Comparison of ENCODE assay signal across 12 cellular contexts in the genomic region with DNA sequence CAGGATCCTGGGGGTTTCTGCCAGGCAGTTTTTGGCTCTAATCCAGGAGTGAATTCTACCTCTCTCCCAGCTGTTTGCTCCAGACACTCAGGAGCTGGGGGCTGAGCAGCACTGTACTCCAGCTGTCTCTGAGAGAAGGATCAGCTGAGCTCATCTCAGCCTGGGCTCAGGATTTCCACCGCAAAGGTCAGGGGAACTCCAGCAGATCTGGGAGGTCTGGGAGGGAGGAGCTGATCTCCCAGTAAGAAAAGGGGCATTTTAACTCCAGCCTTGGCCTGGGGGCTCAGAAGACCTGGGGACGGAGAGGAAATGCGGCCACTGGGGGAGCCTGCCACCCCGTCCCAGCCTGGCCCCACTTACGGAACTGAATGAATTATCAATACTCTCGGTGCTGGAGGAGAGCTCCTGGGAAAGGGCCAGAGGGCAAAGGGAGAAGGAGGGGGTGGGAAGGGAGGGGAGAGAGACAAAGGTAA. TPM values are rescaled to one million over a fixed set of nuclear protein-coding genes. Genes with fewer than 3 reads are reported as not detected.
DNase-seq lines count a peak whose midpoint lies in the region; ATAC-seq and TF ChIP-seq lines count a peak whose summit lies in the region.
"Had no signal": no experiment of that assay in that cellular context is flagged by ENCODE, and none has a peak within 500 bp of the region (broad histone marks: within the 10 kb centered on the region; RNA-seq: fewer than 3 reads in every experiment).

No MANE protein-coding gene starts in this region.

- H3K27ac ChIP-seq in cardiac muscle cell (peak overlapping the region; percentile 43), vagina (peak overlapping the region; percentile 88)
- no peak overlapping the region for H3K27ac ChIP-seq in naive thymus-derived CD4-positive, alpha-beta T cell (ENCODE audit: low read depth, low read length)

- no peak for ATAC-seq in Right ventricle myocardium superior (ENCODE audit: poor library complexity)
- ATAC-seq in naive thymus-derived CD4-positive, alpha-beta T cell: no peak

- peak overlapping the region; percentile 94 for H3K27ac Mint-ChIP-seq in mesothelial cell of epicardium
- H3K27ac Mint-ChIP-seq in naive thymus-derived CD4-positive, alpha-beta T cell: peak overlapping the region in 1 of 9 donors; percentile 27

- H3K36me3 ChIP-seq in cardiac muscle cell: peaks cover 38% of the 10 kb centered on the region
- H3K36me3 ChIP-seq in vagina: peaks cover 0 to 53% of the 10 kb centered on the region in 2 donors
- H3K36me3 ChIP-seq in naive thymus-derived CD4-positive, alpha-beta T cell (ENCODE audit: control insufficient read depth in 2 of 3, insufficient read depth in 3 of 3, low read length in 3 of 3): peaks cover 14 to 99% (median 19%) of the 10 kb centered on the region in 3 experiments

- POLR2A ChIA-PET in naive thymus-derived CD4-positive, alpha-beta T cell (lab: Charles Lee): interaction anchor here (0.6 to 0.9 kb wide), 3 partner anchors 11 to 37 kb away, joined by 3 to 4 read pairs (median 3); a partner anchor contains a TSS

- no peak for TF ChIP-seq POLR2A in vagina (IDR thresholded peaks at IDR 0.05)

- H3K9me3 ChIP-seq in cardiac muscle cell (ENCODE audit: low read depth) (no peaks in the 10 kb centered on the region), vagina (no peaks in the 10 kb centered on the region)
- H3K9me3 ChIP-seq in naive thymus-derived CD4-positive, alpha-beta T cell (ENCODE audit: control insufficient read depth in 2 of 3, low read length in 3 of 3): no peaks in the 10 kb centered on the region

- peaks cover 40% of the 10 kb centered on the region for H3K36me3 Mint-ChIP-seq in mesothelial cell of epicardium
- peaks cover 10 to 49% (median 14%) of the 10 kb centered on the region in 5 donors for H3K36me3 Mint-ChIP-seq in naive thymus-derived CD4-positive, alpha-beta T cell

- intact Hi-C loops in Right ventricle myocardium superior (cut with DNase I) (no loop called here), vagina (cut with DNase I) (no loop called here)
- intact Hi-C loops in naive thymus-derived CD4-positive, alpha-beta T cell (cut with micrococcal nuclease): loop anchor here in 1 of 2 donors (2.0 kb wide), 1 partner anchor 17 kb away; a partner anchor contains a TSS

- no peaks in the 10 kb centered on the region for H3K27me3 Mint-ChIP-seq in mesothelial cell of epicardium (ENCODE audit: low read depth)
- H3K27me3 Mint-ChIP-seq in naive thymus-derived CD4-positive, alpha-beta T cell: no peaks in the 10 kb centered on the region
- H3K27me3 Mint-ChIP-seq: naive B cell; stimulated activated naive CD8-positive, alpha-beta T cell treated with anti-CD3 and anti-CD28 coated beads, Interleukin-15, Interleukin-2, amounts not matched to agents 100 ng/mL and 50 ng/mL, for 24 hours had no signal

- H3K4me1 Mint-ChIP-seq in mesothelial cell of epicardium: peaks cover 20% of the 10 kb centered on the region
- peaks cover 22 to 47% (median 40%) of the 10 kb centered on the region in 7 donors for H3K4me1 Mint-ChIP-seq in naive thymus-derived CD4-positive, alpha-beta T cell

- H3K27me3 ChIP-seq in cardiac muscle cell (no peaks in the 10 kb centered on the region), vagina (no peaks in the 10 kb centered on the region)
- no peaks in the 10 kb centered on the region for H3K27me3 ChIP-seq in naive thymus-derived CD4-positive, alpha-beta T cell (ENCODE audit: control insufficient read depth in 2 of 2, insufficient read depth in 2 of 2, low read length in 2 of 2)

- H3K4me1 ChIP-seq in cardiac muscle cell (ENCODE audit: low read depth) (no peaks in the 10 kb centered on the region), vagina (peaks cover 55% of the 10 kb centered on the region)
- H3K4me1 ChIP-seq in naive thymus-derived CD4-positive, alpha-beta T cell (ENCODE audit: control insufficient read depth in 2 of 2, insufficient read depth in 2 of 2, low read length in 2 of 2): peaks cover 4 to 10% of the 10 kb centered on the region in 2 donors

- TF ChIP-seq CTCF in cardiac muscle cell (IDR thresholded peaks at IDR 0.05; ENCODE audit: low read depth, low read length): no peak
- no peak for TF ChIP-seq CTCF in mesothelial cell of epicardium (IDR thresholded peaks at IDR 0.05; ENCODE audit: unreplicated experiment)
- TF ChIP-seq CTCF in vagina (IDR thresholded peaks at IDR 0.05): no peak

- DNase-seq in cardiac muscle cell (ENCODE audit: low read depth in 1 of 2, low spot score in 1 of 2) (peak in 1 of 2 donors; percentile 76), Right ventricle myocardium superior (no peak), epidermal melanocyte (ENCODE audit: insufficient read length, low spot score) (peak; percentile 66), mesothelial cell of epicardium (ENCODE audit: low spot score in 2 of 2, unreplicated experiment in 2 of 2) (no peak), vagina (ENCODE audit: extremely low spot score in 2 of 2) (no peak), NCI-H446 treated with DMSO at 0.1 percent for 48 hours (lab: John Stamatoyannopoulos, UW) (no peak), SW 1271 (lab: John Stamatoyannopoulos, UW) (no peak)
- no peak for DNase-seq in naive thymus-derived CD4-positive, alpha-beta T cell
- DNase-seq: AML-193, naive B cell, NCI-H2029 treated with DMSO at 0.1 percent for 48 hours had no signal

- no peak overlapping the region for H3K4me3 Mint-ChIP-seq in mesothelial cell of epicardium
- no peak overlapping the region for H3K4me3 Mint-ChIP-seq in naive thymus-derived CD4-positive, alpha-beta T cell
- H3K4me3 Mint-ChIP-seq: naive B cell; stimulated activated naive CD8-positive, alpha-beta T cell treated with anti-CD3 and anti-CD28 coated beads, Interleukin-15, Interleukin-2, amounts not matched to agents 100 ng/mL and 50 ng/mL, for 24 hours had no signal

- H3K4me3 ChIP-seq in cardiac muscle cell (no peak overlapping the region), vagina (no peak overlapping the region)
- H3K4me3 ChIP-seq in naive thymus-derived CD4-positive, alpha-beta T cell (ENCODE audit: low read length): no peak overlapping the region

- H3K9me3 Mint-ChIP-seq in mesothelial cell of epicardium: no peaks in the 10 kb centered on the region
- H3K9me3 Mint-ChIP-seq in naive thymus-derived CD4-positive, alpha-beta T cell: no peaks in the 10 kb centered on the region
- H3K9me3 Mint-ChIP-seq: naive B cell; stimulated activated naive CD8-positive, alpha-beta T cell treated with anti-CD3 and anti-CD28 coated beads, Interleukin-15, Interleukin-2, amounts not matched to agents 100 ng/mL and 50 ng/mL, for 24 hours had no signal

- CTCF ChIA-PET in naive thymus-derived CD4-positive, alpha-beta T cell (lab: Charles Lee): interaction anchor here (0.6 to 0.9 kb wide), 6 partner anchors 8 to 213 kb away, joined by 3 to 12 read pairs (median 4); no protein-coding TSS in a partner anchor

RNA-seq across cellular contexts. Expression of a gene that starts 17.3 kb away (rescaled TPM):
- total RNA-seq in cardiac muscle cell (35.7 and 53.5 TPM in 2 replicates), Right ventricle myocardium superior (41.0 TPM), mesothelial cell of epicardium (67.2 to 77.6 TPM (median 73.7 TPM) in 3 replicates), vagina (69.0 TPM)
- 46.0 and 62.6 TPM in 2 replicates for polyA plus RNA-seq in cardiac muscle cell
- 10 to 100 TPM; 64.0 to 91.9 (median 76.3) TPM for total RNA-seq in naive thymus-derived CD4-positive, alpha-beta T cell
- 10 to 100 TPM; 48.5 to 76.7 TPM for polyA plus RNA-seq in naive thymus-derived CD4-positive, alpha-beta T cell

RNA-seq across cellular contexts. Expression of a gene that starts 27.8 kb away (rescaled TPM):
- total RNA-seq in cardiac muscle cell: 31.9 and 48.5 TPM in 2 replicates
- polyA plus RNA-seq in cardiac muscle cell: 3.6 and 5.4 TPM in 2 replicates
- total RNA-seq in Right ventricle myocardium superior: 12.4 TPM
- 32.1 to 37.2 TPM (median 32.3 TPM) in 3 replicates for total RNA-seq in mesothelial cell of epicardium
- total RNA-seq in vagina: 26.8 TPM
- 10 to 100 TPM; 30.4 to 38.1 (median 32.3) TPM for total RNA-seq in naive thymus-derived CD4-positive, alpha-beta T cell
- polyA plus RNA-seq in naive thymus-derived CD4-positive, alpha-beta T cell: 1 to 10 TPM; 1.1 to 1.5 TPM

RNA-seq across cellular contexts. Expression of a gene that starts 37.2 kb away (rescaled TPM):
- 67.8 and 87.2 TPM in 2 replicates for total RNA-seq in cardiac muscle cell
- 51.3 and 52.4 TPM in 2 replicates for polyA plus RNA-seq in cardiac muscle cell
- 16.3 TPM for total RNA-seq in Right ventricle myocardium superior
- total RNA-seq in mesothelial cell of epicardium: 82.8 to 89.5 TPM (median 88.2 TPM) in 3 replicates
- total RNA-seq in vagina: 13.0 TPM
- total RNA-seq in naive thymus-derived CD4-positive, alpha-beta T cell: 10 to 100 TPM; 62.6 to 89.3 (median 82.2) TPM
- polyA plus RNA-seq in naive thymus-derived CD4-positive, alpha-beta T cell: 10 to 100 TPM; 26.6 to 29.6 TPM

RNA-seq across cellular contexts. Expression of a gene that starts 55.4 kb away (rescaled TPM):
- 140 and 199 TPM in 2 replicates for total RNA-seq in cardiac muscle cell
- 246 and 277 TPM in 2 replicates for polyA plus RNA-seq in cardiac muscle cell
- 138 TPM for total RNA-seq in Right ventricle myocardium superior
- 114 to 127 TPM (median 126 TPM) in 3 replicates for total RNA-seq in mesothelial cell of epicardium
- total RNA-seq in vagina: 118 TPM
- 100 to 1,000 TPM in 3 of 5 experiments, 10 to 100 TPM in 2; 72.0 to 193 (median 126) TPM for total RNA-seq in naive thymus-derived CD4-positive, alpha-beta T cell
- 100 to 1,000 TPM; 239 to 258 TPM for polyA plus RNA-seq in naive thymus-derived CD4-positive, alpha-beta T cell
